In genomic region chr22:23107487-23108323, GRCh38 we compare ENCODE assay signal across 22 cellular contexts. TPM values are rescaled to one million over a fixed set of nuclear protein-coding genes. Genes with fewer than 3 reads are reported as not detected.
A peak's percentile ranks its signal among the peaks of the same experiment; 100 is the strongest.
DNase-seq lines count a peak whose midpoint lies in the region; ATAC-seq and TF ChIP-seq lines count a peak whose summit lies in the region.
"Had no signal": no experiment of that assay in that cellular context is flagged by ENCODE, and none has a peak within 500 bp of the region (broad histone marks: within the 10 kb centered on the region; RNA-seq: fewer than 3 reads in every experiment).

No MANE protein-coding gene starts in this region.

- H4K20me1 ChIP-seq in IMR-90 (ENCODE audit: insufficient read depth, low read length): no peaks in the 10 kb centered on the region

- CTCF ChIA-PET in IMR-90 (lab: Yijun Ruan, JAX): no interaction called here

- in situ Hi-C loops in IMR-90 (cut with MboI; ENCODE audit: low sequenced_read_pairs): no loop called here

- POLR2A ChIA-PET in IMR-90 (lab: Charles Lee; ENCODE audit: unreplicated experiment): no interaction called here

- no peak overlapping the region for H3K18ac ChIP-seq in IMR-90 (ENCODE audit: low read depth, low read length)

- no peak overlapping the region for H4K8ac ChIP-seq in IMR-90 (ENCODE audit: low read depth in 2 of 2, low read length in 2 of 2)

- no peaks in the 10 kb centered on the region for H3K36me3 Mint-ChIP-seq in stimulated activated effector memory CD8-positive, alpha-beta T cell treated with anti-CD3 and anti-CD28 coated beads, Interleukin-12 subunit alpha, Interleukin-12 subunit beta, amount 100 ng/mL, for 72 hours
- H3K36me3 Mint-ChIP-seq: mesothelial cell of epicardium, T-cell had no signal

- H3K27me3 ChIP-seq in IMR-90 (ENCODE audit: control insufficient read depth, insufficient read depth, low read length) (peaks cover 6% of the 10 kb centered on the region; the same call in 1 of the 2 replicates), sigmoid colon (no peaks in the 10 kb centered on the region)
- H3K27me3 ChIP-seq: heart left ventricle, tibial nerve had no signal

- no peak overlapping the region for H3K4me2 ChIP-seq in IMR-90 (ENCODE audit: low read depth, low read length)

- H3K27ac Mint-ChIP-seq in stimulated activated effector memory CD8-positive, alpha-beta T cell treated with anti-CD3 and anti-CD28 coated beads, Interleukin-12 subunit alpha, Interleukin-12 subunit beta, amount 100 ng/mL, for 72 hours: peak overlapping the region; percentile 32
- H3K27ac Mint-ChIP-seq: mesothelial cell of epicardium, nephron progenitor cell, T-cell had no signal

- no peak for ATAC-seq in IMR-90 (ENCODE audit: low read depth)
- ATAC-seq in stimulated activated effector memory CD8-positive, alpha-beta T cell treated with anti-CD3 and anti-CD28 coated beads, Interleukin-12 subunit alpha, Interleukin-12 subunit beta, amount 100 ng/mL, for 72 hours: no peak
- no peak for ATAC-seq in GM21447 (IDR thresholded peaks at IDR 0.05; ENCODE audit: unreplicated experiment)
- ATAC-seq: left lobe of liver, sciatic nerve, T-cell had no signal

- no peaks in the 10 kb centered on the region for H3K9me1 ChIP-seq in IMR-90 (ENCODE audit: insufficient read depth, low read length)

- TF ChIP-seq EP300 in sigmoid colon (IDR thresholded peaks at IDR 0.05): no peak

- DNase-seq in IMR-90 (no peak), NCI-H524 (lab: John Stamatoyannopoulos, UW) (peak; percentile 93 to 94), NCI-H187 treated with DMSO at 0.1 percent for 48 hours (lab: John Stamatoyannopoulos, UW) (no peak), sigmoid colon (no peak)
- no peak for DNase-seq in stimulated activated effector memory CD8-positive, alpha-beta T cell treated with anti-CD3 and anti-CD28 coated beads, Interleukin-12 subunit alpha, Interleukin-12 subunit beta, amount 100 ng/mL, for 72 hours (ENCODE audit: low spot score in 2 of 2)
- DNase-seq: activated CD4-positive, alpha-beta T cell treated with anti-CD3 and anti-CD28 coated beads, Interleukin-2, amount 50 U/mL, for 1 hour; activated CD8-positive, alpha-beta memory T cell treated with anti-CD3 and anti-CD28 coated beads, Interleukin-2, amount 50 U/mL, for 4 hours; activated effector memory CD4-positive, alpha-beta T cell treated with anti-CD3 and anti-CD28 coated beads, Interleukin-2, amount 50 U/mL, for 16 hours; COR-L47; H7; NCI-H146; nephron progenitor cell; stimulated activated naive CD4-positive, alpha-beta T cell treated with Interleukin-2 at 50 U/mL for 16 hours; T-cell had no signal

- no peak overlapping the region for H3K4ac ChIP-seq in IMR-90 (ENCODE audit: low read depth, low read length)

- no peaks in the 10 kb centered on the region for H3K79me1 ChIP-seq in IMR-90 (ENCODE audit: low read depth in 1 of 2, low read length in 2 of 2)

- dilution Hi-C loops in IMR-90 (cut with HindIII; ENCODE audit: low sequenced_read_pairs, unreplicated experiment): no loop called here

- no peak overlapping the region for H3K14ac ChIP-seq in IMR-90 (replicated peaks; ENCODE audit: low read depth, low read length)

- no peak overlapping the region for H3K56ac ChIP-seq in IMR-90 (ENCODE audit: extremely low read depth, insufficient read depth, low read length)

- no peak for TF ChIP-seq RAD21 in IMR-90 (IDR thresholded peaks at IDR 0.05; ENCODE audit: low read length)

- H3K9ac ChIP-seq in IMR-90 (ENCODE audit: low read depth, low read length): no peak overlapping the region

- H3K9me3 ChIP-seq in IMR-90 (ENCODE audit: control insufficient read depth, insufficient read depth, low read length): no peaks in the 10 kb centered on the region
- H3K9me3 ChIP-seq in sigmoid colon: no peaks in the 10 kb centered on the region
- H3K9me3 ChIP-seq: heart left ventricle, tibial nerve had no signal

- TF ChIP-seq POLR2A in IMR-90 (IDR thresholded peaks at IDR 0.05; ENCODE audit: low read depth, low read length) (no peak), sigmoid colon (IDR thresholded peaks at IDR 0.05) (no peak)

- no peak overlapping the region for H2AK5ac ChIP-seq in IMR-90 (ENCODE audit: low read depth, low read length)

- peak overlapping the region; percentile 33 for H2AFZ ChIP-seq in IMR-90 (replicated peaks; ENCODE audit: low read length, poor library complexity)

- H2BK5ac ChIP-seq in IMR-90 (ENCODE audit: low read depth, low read length, poor library complexity, severe bottlenecking): no peak overlapping the region

- H4K91ac ChIP-seq in IMR-90 (ENCODE audit: insufficient read depth, low read depth, low read length): no peak overlapping the region

- no peaks in the 10 kb centered on the region for H3K4me1 Mint-ChIP-seq in stimulated activated effector memory CD8-positive, alpha-beta T cell treated with anti-CD3 and anti-CD28 coated beads, Interleukin-12 subunit alpha, Interleukin-12 subunit beta, amount 100 ng/mL, for 72 hours
- H3K4me1 Mint-ChIP-seq: T-cell had no signal

- TF ChIP-seq CTCF in IMR-90 (conservative IDR thresholded peaks at IDR 0.05; ENCODE audit: low read depth, low read length) (no peak), sigmoid colon (IDR thresholded peaks at IDR 0.05) (no peak)

- no peak overlapping the region for H3K23ac ChIP-seq in IMR-90 (ENCODE audit: low read depth, low read length)

- H2BK20ac ChIP-seq in IMR-90 (ENCODE audit: low read depth, low read length): no peak overlapping the region

- H3K4me1 ChIP-seq in IMR-90 (ENCODE audit: control insufficient read depth, insufficient read depth, low read length) (no peaks in the 10 kb centered on the region), sigmoid colon (peaks cover 0 to under 1% (median 0%) of the 10 kb centered on the region in 4 donors)

- no peak overlapping the region for H3K4me3 Mint-ChIP-seq in stimulated activated effector memory CD8-positive, alpha-beta T cell treated with anti-CD3 and anti-CD28 coated beads, Interleukin-12 subunit alpha, Interleukin-12 subunit beta, amount 100 ng/mL, for 72 hours
- H3K4me3 Mint-ChIP-seq: mesothelial cell of epicardium, nephron progenitor cell, T-cell had no signal

- H3K27ac ChIP-seq in IMR-90 (ENCODE audit: insufficient read depth, low read length) (no peak overlapping the region), angular gyrus (ENCODE audit: low read depth, low read length) (peak overlapping the region; percentile 13), sigmoid colon (no peak overlapping the region)
- H3K27ac ChIP-seq: tibial nerve had no signal

- H3K4me3 ChIP-seq in IMR-90 (ENCODE audit: insufficient read depth, low read depth, low read length) (no peak overlapping the region), sigmoid colon (no peak overlapping the region)
- H3K4me3 ChIP-seq: heart left ventricle, tibial nerve had no signal

- intact Hi-C loops in IMR-90 (cut with micrococcal nuclease): no loop called here
- intact Hi-C loops in sigmoid colon (cut with DNase I): no loop called here

- no peak overlapping the region for H2BK15ac ChIP-seq in IMR-90 (ENCODE audit: low read depth, low read length)

- H3K9me3 Mint-ChIP-seq in stimulated activated effector memory CD8-positive, alpha-beta T cell treated with anti-CD3 and anti-CD28 coated beads, Interleukin-12 subunit alpha, Interleukin-12 subunit beta, amount 100 ng/mL, for 72 hours: no peaks in the 10 kb centered on the region
- H3K9me3 Mint-ChIP-seq: mesothelial cell of epicardium, nephron progenitor cell, T-cell had no signal

- no peak overlapping the region for H4K5ac ChIP-seq in IMR-90 (ENCODE audit: low read depth, low read length)

- no peaks in the 10 kb centered on the region for H3K36me3 ChIP-seq in IMR-90 (ENCODE audit: control insufficient read depth, insufficient read depth, low read length)
- no peaks in the 10 kb centered on the region for H3K36me3 ChIP-seq in sigmoid colon
- H3K36me3 ChIP-seq: heart left ventricle, tibial nerve had no signal

- 100% methylated on average over 4 of the region's 18 CpGs; no CpG with 5 or more reads in 1 of the 2 experiments for WGBS in IMR-90 (ENCODE audit: extremely low coverage in 2 of 2, insufficient read length in 1 of 2), 2 experiments
- WGBS in sigmoid colon, 2 donors: 50 to 72% methylated on average over 18 of the region's 18 CpGs

- no peak overlapping the region for H2AK9ac ChIP-seq in IMR-90 (replicated peaks; ENCODE audit: low read depth, low read length, poor library complexity)

- no peak overlapping the region for H2BK120ac ChIP-seq in IMR-90 (ENCODE audit: low read depth, low read length)

- no TSS peak for BruUV-seq in IMR-90 (replicated peaks; lab: Mats Ljungman, UMichigan)

TF ChIP-seq in IMR-90, 13 proteins besides CTCF, POLR2A, EP300 and RAD21:
- TF ChIP-seq MAFK (IDR thresholded peaks at IDR 0.05; ENCODE audit: low read depth, low read length) (no peak), SMC3 (IDR thresholded peaks at IDR 0.05; ENCODE audit: low read depth, low read length) (no peak)

RNA-seq across cellular contexts. Expression of gene RSPH14, which starts 34.1 kb away (rescaled TPM):
- not detected in 2 replicates for total RNA-seq in IMR-90 (2012; rRNA removed)
- polyA plus RNA-seq in IMR-90 (2012; rRNA removed): 0.10 TPM in 1 of 2 replicates, not detected in the other
- 0.18 and 0.21 TPM in 2 replicates for polyA plus RNA-seq in IMR-90 (2012; cell fraction: cytosol; rRNA removed)
- not detected in 2 replicates for polyA plus RNA-seq in IMR-90 (2012; cell fraction: nucleus; rRNA removed; ENCODE audit: low replicate concordance)
- under 1 TPM in 2 of 4 donors, not detected in 2; 0.33 to 0.81 TPM for total RNA-seq in sigmoid colon
- polyA plus RNA-seq in sigmoid colon: under 1 TPM in 1 of 3 donors, not detected in 2; 0.06 TPM
- total RNA-seq: H7, heart left ventricle, Right ventricle myocardium inferior had no signal
- polyA plus RNA-seq: heart left ventricle had no signal

RNA-seq across cellular contexts. Expression of gene GNAZ, which starts 37.4 kb away (rescaled TPM):
- total RNA-seq in IMR-90 (2012; rRNA removed): 1.9 and 2.5 TPM in 2 replicates
- 1.5 and 1.7 TPM in 2 replicates for polyA plus RNA-seq in IMR-90 (2012; rRNA removed)
- polyA plus RNA-seq in IMR-90 (2012; cell fraction: cytosol; rRNA removed): 0.88 and 1.6 TPM in 2 replicates
- 1.5 and 1.7 TPM in 2 replicates for polyA plus RNA-seq in IMR-90 (2012; cell fraction: nucleus; rRNA removed; ENCODE audit: low replicate concordance)
- total RNA-seq in sigmoid colon: 10 to 100 TPM; 22.8 to 27.6 (median 24.9) TPM
- polyA plus RNA-seq in sigmoid colon: 1 to 10 TPM in 1 of 3 donors, under 1 TPM in 2; under 0.01 to 2.6 (median 0.46) TPM

RNA-seq across cellular contexts. Expression of gene RAB36, which starts 37.6 kb away (rescaled TPM):
- total RNA-seq in IMR-90 (2012; rRNA removed): 2.5 and 3.6 TPM in 2 replicates
- 4.0 TPM in 2 replicates for polyA plus RNA-seq in IMR-90 (2012; rRNA removed)
- 2.3 and 3.7 TPM in 2 replicates for polyA plus RNA-seq in IMR-90 (2012; cell fraction: cytosol; rRNA removed)
- 4.6 and 6.6 TPM in 2 replicates for polyA plus RNA-seq in IMR-90 (2012; cell fraction: nucleus; rRNA removed; ENCODE audit: low replicate concordance)
- total RNA-seq in sigmoid colon: 1 to 10 TPM; 2.1 to 5.3 (median 3.5) TPM
- polyA plus RNA-seq in sigmoid colon: 1 to 10 TPM in 1 of 3 donors, under 1 TPM in 2; 0.23 to 1.5 (median 0.60) TPM

Comparison
In these comparisons a context has a peak if more than half of its experiments do, and no peak if none do; other contexts are left out.
1. DNase-seq: peak in NCI-H524 (2 of 2); none in IMR-90 (single experiment), stimulated activated effector memory CD8-positive, alpha-beta T cell treated with anti-CD3 and anti-CD28 coated beads, Interleukin-12 subunit alpha, Interleukin-12 subunit beta, amount 100 ng/mL, for 72 hours (0 of 2), NCI-H187 treated with DMSO at 0.1 percent for 48 hours (single experiment) and sigmoid colon (single experiment).